Comparison of ENCODE assay signal across 8 cellular contexts in the genomic region with DNA sequence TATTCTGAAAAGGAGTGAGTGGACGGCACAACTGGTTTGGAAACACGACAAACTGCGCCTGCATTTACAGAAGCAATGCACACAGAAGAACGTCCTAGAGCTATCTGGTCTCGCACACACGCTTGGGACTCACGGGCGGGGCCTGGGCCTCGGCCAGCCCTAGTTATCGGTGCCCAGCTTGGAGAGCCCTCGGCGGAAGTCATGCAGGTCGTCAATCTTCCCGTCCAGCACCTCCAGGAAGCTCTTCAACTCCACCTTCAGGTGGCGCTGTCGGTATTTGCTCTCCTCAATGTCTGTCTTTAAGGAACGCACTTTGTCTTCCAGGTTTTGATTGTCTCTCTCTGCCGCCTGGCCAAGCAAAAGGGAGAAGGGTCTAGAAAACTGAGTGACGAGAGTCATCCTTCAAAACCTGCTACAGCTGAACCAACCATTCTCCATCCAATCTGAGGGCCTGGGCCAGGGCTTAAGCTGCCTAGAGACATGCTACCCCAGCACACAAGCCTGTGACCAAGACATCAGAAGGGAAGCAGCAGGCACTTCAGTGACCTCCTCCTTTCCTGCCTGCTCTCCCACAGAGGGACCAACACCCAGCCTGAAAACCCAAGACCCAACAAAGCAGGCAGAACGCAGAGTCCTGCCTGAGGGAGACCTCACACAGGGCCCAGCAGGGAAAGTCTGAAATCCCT. TPM values are rescaled to one million over a fixed set of nuclear protein-coding genes. Genes with fewer than 3 reads are reported as not detected.
DNase-seq lines count a peak whose midpoint lies in the region; ATAC-seq and TF ChIP-seq lines count a peak whose summit lies in the region.

No MANE protein-coding gene starts in this region.

- TF ChIP-seq CTCF in GM10266 (IDR thresholded peaks at IDR 0.05; ENCODE audit: control insufficient read depth, insufficient read depth, low read depth, missing control alignments) (peak; percentile 76), PC-3 (conservative IDR thresholded peaks at IDR 0.05; ENCODE audit: low read depth, low read length) (peak; percentile 90), prostate gland (IDR thresholded peaks at IDR 0.05) (peak; percentile 58 to 94 (median 88))

- H3K27me3 ChIP-seq in PC-3 (ENCODE audit: low read length) (no peaks in the 10 kb centered on the region), adipocyte (replicated peaks; ENCODE audit: control insufficient read depth, insufficient read depth, low read length) (no peaks in the 10 kb centered on the region), prostate gland (replicated peaks; ENCODE audit: insufficient read depth) (no peaks in the 10 kb centered on the region)

- H2AFZ ChIP-seq in PC-3 (ENCODE audit: low read length): peak overlapping the region; percentile 80

- H3K36me3 ChIP-seq in PC-3 (ENCODE audit: low read depth, low read length): no peaks in the 10 kb centered on the region
- no peaks in the 10 kb centered on the region for H3K36me3 ChIP-seq in adipocyte (ENCODE audit: control insufficient read depth, insufficient read depth, low read length, severe bottlenecking)
- H3K36me3 ChIP-seq in prostate gland: no peaks in the 10 kb centered on the region

- H3K4me3 ChIP-seq in PC-3 (ENCODE audit: low read length): no peak overlapping the region
- peak overlapping the region; percentile 40 for H3K4me3 ChIP-seq in adipocyte (ENCODE audit: low read length)
- H3K4me3 ChIP-seq in prostate gland: no peak overlapping the region

- POLR2A ChIA-PET in PC-3 (lab: Charles Lee; ENCODE audit: unreplicated experiment): no interaction called here

- DNase-seq in GM10266 (ENCODE audit: extremely low spot score) (peak; percentile 79), HUDEP-2 (lab: John Stamatoyannopoulos, UW; ENCODE audit: unreplicated experiment in 76 of 76) (peak in 75 of 76 experiments; percentile 68 to 99 (median 95)), PC-3 (peak; percentile 86), adipocyte (ENCODE audit: low read depth) (peak; percentile 33), left ventricle myocardium superior (peak; percentile 87), prostate gland (ENCODE audit: low spot score) (peak; percentile 93), GOT3 (lab: John Stamatoyannopoulos, UW) (no peak)

- no peaks in the 10 kb centered on the region for H3K79me2 ChIP-seq in PC-3 (ENCODE audit: low read length)

- intact Hi-C loops in PC-3 (cut with micrococcal nuclease): loop anchor here (1.0 to 5.0 kb wide), 2 partner anchors 138 to 151 kb away; a partner anchor contains a TSS
- intact Hi-C loops in left ventricle myocardium superior (cut with micrococcal nuclease): loop anchor here (10.0 kb wide), 1 partner anchor 155 kb away; no protein-coding TSS in a partner anchor
- intact Hi-C loops in prostate gland (cut with DNase I): loop anchor here (2.0 kb wide), 1 partner anchor 151 kb away; no protein-coding TSS in a partner anchor

- 15% methylated on average over 20 of the region's 20 CpGs for WGBS in prostate gland

- no peak overlapping the region for H3K27ac ChIP-seq in PC-3 (ENCODE audit: low read length)
- peak overlapping the region; percentile 79 to 88 for H3K27ac ChIP-seq in prostate gland

- no peaks in the 10 kb centered on the region for H4K20me1 ChIP-seq in PC-3 (ENCODE audit: low read length)

- H3K9me3 ChIP-seq in PC-3 (ENCODE audit: low read length) (no peaks in the 10 kb centered on the region), adipocyte (ENCODE audit: control insufficient read depth, low read length) (no peaks in the 10 kb centered on the region), prostate gland (no peaks in the 10 kb centered on the region)

- BruUV-seq in PC-3 (replicated peaks; lab: Mats Ljungman, UMichigan): no TSS peak

- CTCF ChIA-PET in PC-3 (lab: Charles Lee): interaction anchor here (0.6 to 0.7 kb wide), 3 partner anchors 17 to 79 kb away, joined by 3 to 6 read pairs (median 4); no protein-coding TSS in a partner anchor

- no peak for TF ChIP-seq POLR2A in prostate gland (IDR thresholded peaks at IDR 0.05)

- no peaks in the 10 kb centered on the region for H3K9me2 ChIP-seq in PC-3 (replicated peaks; ENCODE audit: low read length)

- peak; percentile 83 for ATAC-seq in PC-3
- peak; percentile 97 for ATAC-seq in left ventricle myocardium superior
- no peak for ATAC-seq in HG02852 (IDR thresholded peaks at IDR 0.05; ENCODE audit: unreplicated experiment)

- H3K4me1 ChIP-seq in PC-3 (ENCODE audit: insufficient read depth, low read length) (peaks cover 6% of the 10 kb centered on the region; the same call in 1 of the 2 replicates), adipocyte (ENCODE audit: control insufficient read depth, insufficient read depth, low read length) (peaks cover 9% of the 10 kb centered on the region), prostate gland (replicated peaks) (peaks cover 14% of the 10 kb centered on the region)

- H3K9ac ChIP-seq in PC-3 (ENCODE audit: low read length) (no peak overlapping the region), adipocyte (ENCODE audit: low read length) (peak overlapping the region; percentile 57)

- no peaks in the 10 kb centered on the region for H3F3A ChIP-seq in PC-3 (ENCODE audit: low read length, unreplicated experiment)

- peak overlapping the region; percentile 45; the same call in 1 of the 2 replicates for H3K4me2 ChIP-seq in PC-3 (ENCODE audit: low read length)

RNA-seq across cellular contexts. Expression of a gene that starts 40.3 kb away (rescaled TPM):
- 4.5 and 4.6 TPM in 2 replicates for total RNA-seq in PC-3 (2014; rRNA removed)
- 6.4 TPM for total RNA-seq in left ventricle myocardium superior
- total RNA-seq in prostate gland: 10 to 100 TPM; 12.5 to 13.5 TPM

RNA-seq across cellular contexts. Expression of a gene that starts 43.8 kb away (rescaled TPM):
- total RNA-seq in PC-3 (2014; rRNA removed) (not detected in 2 replicates), left ventricle myocardium superior (150 TPM), prostate gland (under 1 TPM in 1 of 2 donors, not detected in 1; 0.05 TPM)

Comparison
In these comparisons a context has a peak if more than half of its experiments do, and no peak if none do; other contexts are left out.
1. RNA of a gene that starts 43.8 kb away (total RNA-seq): 150 TPM in left ventricle myocardium superior (single experiment); 0.05 TPM in prostate gland and not detected in PC-3; every median in the first group is over 100 times any median in the second.
2. Peak in every context shown above with its lines, with median percentiles within 50 percentile points of each other: CTCF ChIP-seq.